ENCODE assay signal across 21 cellular contexts in genomic region chr20:44948513-44948912, GRCh38.
"Had no signal": no experiment of that assay in that cellular context is flagged by ENCODE, and none has a peak within 500 bp of the region (broad histone marks: within the 10 kb centered on the region; RNA-seq: fewer than 3 reads in every experiment).

No MANE protein-coding gene starts in this region.

- H3K27me3 ChIP-seq: esophagus muscularis mucosa, gastrocnemius medialis, heart right ventricle, sigmoid colon, stomach had no signal

- H3K27ac Mint-ChIP-seq: type B pancreatic cell had no signal

- H3K9me3 Mint-ChIP-seq: naive thymus-derived CD4-positive, alpha-beta T cell; nephron progenitor cell; type B pancreatic cell had no signal

- H3K27ac ChIP-seq: epithelial cell of prostate, esophagus muscularis mucosa, gastrocnemius medialis, heart right ventricle, parathyroid adenoma, psoas muscle, sigmoid colon, skin epidermis, stomach had no signal

- H3K4me3 ChIP-seq: esophagus muscularis mucosa, gastrocnemius medialis, heart right ventricle, psoas muscle, sigmoid colon, skin epidermis, stomach had no signal

- H3K4me1 ChIP-seq: esophagus muscularis mucosa, parathyroid adenoma, sigmoid colon had no signal

- H3K27me3 Mint-ChIP-seq: naive thymus-derived CD4-positive, alpha-beta T cell; type B pancreatic cell had no signal

- H3K4me3 Mint-ChIP-seq: naive thymus-derived CD4-positive, alpha-beta T cell; nephron progenitor cell; type B pancreatic cell had no signal

- H3K9me3 ChIP-seq: esophagus muscularis mucosa, gastrocnemius medialis, heart right ventricle, psoas muscle, sigmoid colon, stomach had no signal

- DNase-seq: cortex of kidney; effector memory CD4-positive, alpha-beta T cell; gastrocnemius medialis; heart right ventricle; hypothalamus; kidney glomerular epithelial cell; mesendoderm; naive thymus-derived CD4-positive, alpha-beta T cell; nephron progenitor cell; psoas muscle; sigmoid colon; stimulated activated CD4-positive, alpha-beta T cell treated with anti-CD3 and anti-CD28 coated beads, Interleukin-2, amount 100 ng/mL, for 24 hours; stimulated activated CD4-positive, alpha-beta T cell treated with anti-CD3 and anti-CD28 coated beads, Interleukin-4, amount 100 ng/mL, for 4 hours; stimulated activated naive CD4-positive, alpha-beta T cell; stomach; substantia nigra had no signal

- ATAC-seq: gastrocnemius medialis; heart right ventricle; naive thymus-derived CD4-positive, alpha-beta T cell; psoas muscle had no signal
